In genomic region chr9:110259566-110259965, GRCh38 we compare ENCODE assay signal across 1 cellular context.
TF ChIP-seq lines count a peak whose summit lies in the region.

No MANE protein-coding gene starts in this region.

TF ChIP-seq in GM12878, 131 proteins besides CTCF, POLR2A, EP300 and RAD21:
- no peak for TF ChIP-seq PRDM15 (CRISPR knock-in tag; IDR thresholded peaks at IDR 0.05)
- TF ChIP-seq IKZF1 (conservative IDR thresholded peaks at IDR 0.05): no peak
- TF ChIP-seq SUPT20H (IDR thresholded peaks at IDR 0.05; ENCODE audit: borderline replicate concordance, control insufficient read depth, low read depth, low read length): no peak
- TF ChIP-seq RBBP5 (conservative IDR thresholded peaks at IDR 0.05): no peak
- TF ChIP-seq MLLT1 (IDR thresholded peaks at IDR 0.05): no peak
- no peak for TF ChIP-seq SKIL (IDR thresholded peaks at IDR 0.05; ENCODE audit: low read depth, poor library complexity, severe bottlenecking)
- no peak for TF ChIP-seq E4F1 (IDR thresholded peaks at IDR 0.05; ENCODE audit: borderline replicate concordance, partially characterized antibody)
- no peak for TF ChIP-seq CREM (IDR thresholded peaks at IDR 0.05; ENCODE audit: low read depth)
- TF ChIP-seq TCF7 (IDR thresholded peaks at IDR 0.05; ENCODE audit: borderline replicate concordance): no peak
- TF ChIP-seq YY1 (IDR thresholded peaks at IDR 0.05; ENCODE audit: low read depth, low read length): no peak
- TF ChIP-seq WRNIP1 (IDR thresholded peaks at IDR 0.05; ENCODE audit: borderline replicate concordance, low read depth, low read length): no peak
